13 cellular contexts compared by ENCODE assay signal in the genomic region with DNA sequence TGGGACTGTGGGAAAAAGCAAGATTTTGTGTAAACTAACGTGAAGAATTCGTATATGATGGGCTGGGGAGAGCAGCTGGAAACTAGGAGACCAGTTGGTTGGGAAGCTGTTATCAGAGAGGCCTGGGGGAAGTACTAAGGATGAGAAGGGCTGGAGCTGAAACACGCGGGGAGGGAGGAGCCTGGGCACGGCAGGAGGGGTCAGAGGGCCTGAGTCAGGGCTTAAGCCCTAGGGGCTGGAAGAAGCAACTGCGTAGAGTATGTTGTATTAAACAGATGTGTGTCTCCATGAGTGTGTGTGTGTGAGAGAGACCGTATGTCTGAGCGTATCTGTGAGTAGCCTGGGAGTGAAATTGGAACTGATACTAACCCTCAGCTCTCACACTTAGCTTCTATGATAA. TPM values are rescaled to one million over a fixed set of nuclear protein-coding genes. Genes with fewer than 3 reads are reported as not detected.
DNase-seq lines count a peak whose midpoint lies in the region; ATAC-seq and TF ChIP-seq lines count a peak whose summit lies in the region.
"Had no signal": no experiment of that assay in that cellular context is flagged by ENCODE, and none has a peak within 500 bp of the region (broad histone marks: within the 10 kb centered on the region; RNA-seq: fewer than 3 reads in every experiment).

No MANE protein-coding gene starts in this region.

- no peak overlapping the region for H2AFZ ChIP-seq in smooth muscle cell (ENCODE audit: low read depth)

- no peak for ATAC-seq in activated CD8-positive, alpha-beta memory T cell treated with anti-CD3 and anti-CD28 coated beads, Interleukin-2, amount 10 ng/mL, durations not matched to agents 7 days and 5 days
- no peak for ATAC-seq in HG02759 (IDR thresholded peaks at IDR 0.05; ENCODE audit: unreplicated experiment)

- H3K27ac ChIP-seq in smooth muscle cell (ENCODE audit: low read depth) = peak overlapping the region; percentile 12
- H3K27ac ChIP-seq: C4-2B had no signal

- H4K20me1 ChIP-seq in smooth muscle cell (ENCODE audit: low read depth) = no peaks in the 10 kb centered on the region

- H3K9me3 Mint-ChIP-seq in activated CD8-positive, alpha-beta memory T cell treated with anti-CD3 and anti-CD28 coated beads, Interleukin-2, amount 10 ng/mL, durations not matched to agents 7 days and 5 days (ENCODE audit: low read depth) = no peaks in the 10 kb centered on the region

- CTCF ChIA-PET in activated CD8-positive, alpha-beta memory T cell treated with anti-CD3 and anti-CD28 coated beads, Interleukin-2, amount 10 ng/mL, durations not matched to agents 7 days and 5 days (lab: Charles Lee) = interaction anchor here (1.2 kb wide), 1 partner anchor 19 kb away, joined by 3 read pairs; no protein-coding TSS in a partner anchor

- no peaks in the 10 kb centered on the region for H3K4me1 ChIP-seq in smooth muscle cell (ENCODE audit: low read depth)

- H3K4me1 Mint-ChIP-seq in activated CD8-positive, alpha-beta memory T cell treated with anti-CD3 and anti-CD28 coated beads, Interleukin-2, amount 10 ng/mL, durations not matched to agents 7 days and 5 days = peaks cover 9% of the 10 kb centered on the region

- H3K4me3 Mint-ChIP-seq in activated CD8-positive, alpha-beta memory T cell treated with anti-CD3 and anti-CD28 coated beads, Interleukin-2, amount 10 ng/mL, durations not matched to agents 7 days and 5 days = peak overlapping the region; percentile 63

- H3K36me3 ChIP-seq in smooth muscle cell (ENCODE audit: low read depth) = no peaks in the 10 kb centered on the region

- H3K9ac ChIP-seq in smooth muscle cell (ENCODE audit: low read depth) = no peak overlapping the region

- H3K27me3 Mint-ChIP-seq in activated CD8-positive, alpha-beta memory T cell treated with anti-CD3 and anti-CD28 coated beads, Interleukin-2, amount 10 ng/mL, durations not matched to agents 7 days and 5 days = peaks cover 9% of the 10 kb centered on the region

- H3K27me3 ChIP-seq in smooth muscle cell (ENCODE audit: low read depth) = peaks cover 12% of the 10 kb centered on the region

- no peaks in the 10 kb centered on the region for H3K9me3 ChIP-seq in smooth muscle cell (replicated peaks; ENCODE audit: low read depth)

- no peaks in the 10 kb centered on the region for H3K36me3 Mint-ChIP-seq in activated CD8-positive, alpha-beta memory T cell treated with anti-CD3 and anti-CD28 coated beads, Interleukin-2, amount 10 ng/mL, durations not matched to agents 7 days and 5 days

- no peak for DNase-seq in activated CD8-positive, alpha-beta memory T cell treated with anti-CD3 and anti-CD28 coated beads, Interleukin-2, amount 10 ng/mL, durations not matched to agents 7 days and 5 days
- no peak for DNase-seq in activated CD8-positive, alpha-beta memory T cell treated with anti-CD3 and anti-CD28 coated beads, Interleukin-2, amount 50 U/mL, for 48 hours
- DNase-seq in NCI-H82 (lab: John Stamatoyannopoulos, UW) (peak; percentile 72), ecto neural progenitor cell (ENCODE audit: low spot score) (peak; percentile 78), smooth muscle cell (lab: John Stamatoyannopoulos, UW; ENCODE audit: unreplicated experiment) (peak; percentile 11), NCI-H345 (lab: John Stamatoyannopoulos, UW) (no peak), NCI-H2029 (lab: John Stamatoyannopoulos, UW) (no peak)
- DNase-seq: activated gamma-delta T cell treated with Interleukin-2 at 50 U/mL for 16 hours, MM.1S, SHP77 had no signal

- H3K4me2 ChIP-seq in smooth muscle cell = peak overlapping the region; percentile 27

- H3K4me3 ChIP-seq in smooth muscle cell = no peak overlapping the region
- H3K4me3 ChIP-seq: lung had no signal

- no peak for TF ChIP-seq CTCF in smooth muscle cell (IDR thresholded peaks at IDR 0.05; ENCODE audit: borderline replicate concordance, insufficient read depth, poor library complexity, severe bottlenecking)

- no peaks in the 10 kb centered on the region for H3K79me2 ChIP-seq in smooth muscle cell (ENCODE audit: low read depth)

- H3F3A ChIP-seq in smooth muscle cell (ENCODE audit: low read depth) = no peaks in the 10 kb centered on the region

- 22% methylated on average over 8 of the region's 8 CpGs for WGBS in smooth muscle cell (ENCODE audit: low lambda C conversion rate)

- H3K27ac Mint-ChIP-seq in activated CD8-positive, alpha-beta memory T cell treated with anti-CD3 and anti-CD28 coated beads, Interleukin-2, amount 10 ng/mL, durations not matched to agents 7 days and 5 days = peak overlapping the region; percentile 20

RNA-seq across cellular contexts. Expression of a gene that starts 8.4 kb away (rescaled TPM):
- 1 to 10 TPM; 4.3 to 4.6 TPM for total RNA-seq in activated CD8-positive, alpha-beta memory T cell treated with anti-CD3 and anti-CD28 coated beads, Interleukin-2, amount 10 ng/mL, durations not matched to agents 7 days and 5 days
- not detected in 2 replicates for total RNA-seq in smooth muscle cell
- 0.70 TPM in 1 of 2 replicates, not detected in the other for polyA plus RNA-seq in smooth muscle cell

Comparison
In these comparisons a context has a peak if more than half of its experiments do, and no peak if none do; other contexts are left out.
1. DNase-seq: peak in NCI-H82 (single experiment), ecto neural progenitor cell (single experiment) and smooth muscle cell (single experiment); none in activated CD8-positive, alpha-beta memory T cell treated with anti-CD3 and anti-CD28 coated beads, Interleukin-2, amount 10 ng/mL, durations not matched to agents 7 days and 5 days (single experiment), activated CD8-positive, alpha-beta memory T cell treated with anti-CD3 and anti-CD28 coated beads, Interleukin-2, amount 50 U/mL, for 48 hours (single experiment), NCI-H345 (single experiment) and NCI-H2029 (single experiment).